In the genomic region with DNA sequence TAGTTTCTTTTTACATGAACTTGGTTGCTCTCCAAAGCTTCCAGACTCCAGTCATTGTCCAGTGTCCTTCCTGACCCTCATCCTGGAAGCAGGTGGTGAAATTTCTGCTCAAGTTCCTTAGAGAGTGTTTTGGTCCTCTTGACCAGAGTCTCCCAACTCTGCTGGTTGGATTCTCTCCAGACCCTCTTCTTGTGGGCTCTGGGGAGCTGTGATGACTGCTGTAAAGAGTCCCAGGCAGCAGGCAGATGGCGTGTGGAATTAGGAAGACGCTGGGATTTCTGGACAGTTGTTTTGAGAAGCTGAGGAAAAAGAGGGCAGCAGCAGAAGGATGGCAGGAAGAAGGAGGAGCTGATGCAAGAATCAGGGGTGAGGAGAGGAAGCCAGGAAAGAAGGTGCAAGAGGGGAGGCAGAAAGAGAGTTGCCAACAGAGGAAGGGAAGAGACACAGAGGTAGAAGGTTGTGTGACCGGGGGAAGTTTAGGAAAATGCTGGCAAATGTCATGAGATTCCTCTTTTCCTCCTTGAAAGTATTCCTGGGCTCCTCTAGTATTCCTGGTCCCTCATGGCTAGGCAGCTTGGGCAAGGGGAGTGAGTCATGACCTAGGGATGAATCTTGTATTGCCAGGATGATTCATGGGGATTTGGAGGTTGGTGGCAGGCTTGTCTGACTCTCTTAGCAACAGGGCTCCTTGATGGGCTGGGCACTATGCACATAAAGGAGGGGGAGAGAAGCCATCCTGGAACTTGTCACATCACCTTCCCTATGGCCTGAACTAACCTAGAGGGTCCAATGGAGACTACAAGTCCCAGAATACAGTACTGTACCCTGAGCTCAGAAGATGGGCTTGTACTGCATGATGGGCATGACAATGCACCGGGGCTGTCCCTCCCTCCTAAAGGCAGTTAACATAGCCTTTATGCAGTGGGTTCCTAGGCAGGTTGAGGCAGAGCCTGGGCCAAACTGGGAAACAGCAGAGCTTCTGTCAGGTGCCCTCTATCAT, we compare ENCODE assay signal across 13 cellular contexts. TPM values are rescaled to one million over a fixed set of nuclear protein-coding genes. Genes with fewer than 3 reads are reported as not detected.
DNase-seq lines count a peak whose midpoint lies in the region; ATAC-seq, FAIRE-seq and TF ChIP-seq lines count a peak whose summit lies in the region.
"Had no signal": no experiment of that assay in that cellular context is flagged by ENCODE, and none has a peak within 500 bp of the region (broad histone marks: within the 10 kb centered on the region; RNA-seq: fewer than 3 reads in every experiment).

No MANE protein-coding gene starts in this region.

- no peaks in the 10 kb centered on the region for H3K9me3 ChIP-seq in A549
- H3K9me3 ChIP-seq: BLaER1, tibial artery had no signal

- ATAC-seq in A549 = peak; percentile 82 to 84
- peak; percentile 67 for ATAC-seq in foreskin keratinocyte
- ATAC-seq in HG03520 (IDR thresholded peaks at IDR 0.05; ENCODE audit: unreplicated experiment) = no peak

- no peak for TF ChIP-seq EP300 in A549 (IDR thresholded peaks at IDR 0.05)

- FAIRE-seq in A549 (lab: Jason Lieb, UNC) = peak; percentile 74

- DNase-seq in A549 (ENCODE audit: low read depth in 1 of 2, low spot score in 1 of 2) = peak; percentile 78 to 97
- peak; percentile 71 for DNase-seq in H7
- DNase-seq in RWPE1 (ENCODE audit: low spot score) = peak; percentile 90
- DNase-seq in foreskin keratinocyte = peak; percentile 44 to 79
- DNase-seq in epidermal melanocyte (ENCODE audit: insufficient read length, low spot score) = no peak
- no peak for DNase-seq in activated CD4-positive, alpha-beta T cell treated with anti-CD3 and anti-CD28 coated beads for 48 hours
- no peak for DNase-seq in activated naive CD4-positive, alpha-beta T cell (lab: John Stamatoyannopoulos, UW)
- DNase-seq: T-helper 2 cell, tibial artery had no signal

- peak overlapping the region; percentile 57 for H3K4me2 ChIP-seq in A549
- H3K4me2 ChIP-seq: BLaER1 had no signal

- 17% methylated on average over 4 of the region's 4 CpGs for WGBS in A549 (ENCODE audit: missing lambda C conversion rate)

- H3K27me3 ChIP-seq in H7 (ENCODE audit: control insufficient read depth, insufficient read depth, low read length) (peaks cover 25% of the 10 kb centered on the region), foreskin keratinocyte (peaks cover 93% of the 10 kb centered on the region)

- H3K4me3 ChIP-seq in A549 (no peak overlapping the region), H7 (ENCODE audit: insufficient read depth, low read depth, low read length) (no peak overlapping the region)
- H3K4me3 ChIP-seq: BLaER1, cardiac muscle cell, tibial artery had no signal

- H3K4me1 ChIP-seq in A549 (peaks cover 31% of the 10 kb centered on the region), foreskin keratinocyte (no peaks in the 10 kb centered on the region)

- CTCF ChIA-PET in A549 (lab: Yijun Ruan, JAX) = interaction anchor here (0.6 to 4.3 kb wide), 16 partner anchors 14 to 109 kb away, joined by 3 to 34 read pairs (median 4); no protein-coding TSS in a partner anchor
- CTCF ChIA-PET in RWPE1 (lab: Yijun Ruan, JAX) = no interaction called here

- no peak for TF ChIP-seq POLR2A in A549 (IDR thresholded peaks at IDR 0.05; ENCODE audit: low read length)

- no peak for TF ChIP-seq CTCF in A549 (IDR thresholded peaks at IDR 0.05)
- no peak for TF ChIP-seq CTCF in RWPE1 (conservative IDR thresholded peaks at IDR 0.05; ENCODE audit: low read depth)
- TF ChIP-seq CTCF in foreskin keratinocyte (conservative IDR thresholded peaks at IDR 0.05) = no peak

- peak overlapping the region in 1 of 2 experiments; percentile 57; a peak in 3 of 6 replicates for H3K27ac ChIP-seq in A549
- H3K27ac ChIP-seq in RWPE1 = no peak overlapping the region
- no peak overlapping the region for H3K27ac ChIP-seq in foreskin keratinocyte
- H3K27ac ChIP-seq: BLaER1, cardiac muscle cell, tibial artery had no signal

- no peaks in the 10 kb centered on the region for H3K36me3 ChIP-seq in H7 (replicated peaks; ENCODE audit: control insufficient read depth, insufficient read depth, low read length)
- H3K36me3 ChIP-seq: BLaER1, cardiac muscle cell, tibial artery had no signal

- TF ChIP-seq RAD21 in A549 (conservative IDR thresholded peaks at IDR 0.05 in 1 of 2, IDR thresholded peaks at IDR 0.05 in 1 of 2) = no peak

- POLR2A ChIA-PET in A549 (lab: Yijun Ruan, JAX) (no interaction called here), RWPE1 (lab: Yijun Ruan, JAX; ENCODE audit: low non-redundant PET) (no interaction called here)

TF ChIP-seq in A549, 52 proteins besides CTCF, POLR2A, EP300 and RAD21:
- no peak; the same call in 1 of the 2 replicates for TF ChIP-seq RFX5 (IDR thresholded peaks at IDR 0.05)
- TF ChIP-seq CEBPB (IDR thresholded peaks at IDR 0.05) = 0 out of 4 replicates have a peak, but pooled peaks of 1 of the 2 experiments have one; percentile 41
- no peak for TF ChIP-seq ZFP36 (IDR thresholded peaks at IDR 0.05; ENCODE audit: borderline replicate concordance, partially characterized antibody)
- no peak for TF ChIP-seq MYC (IDR thresholded peaks at IDR 0.05; ENCODE audit: borderline replicate concordance, low read length)
- TF ChIP-seq JUNB (IDR thresholded peaks at IDR 0.05) = peak; percentile 33; the same call in 1 of the 2 replicates
- peak; percentile 77 for TF ChIP-seq FOSL2 (IDR thresholded peaks at IDR 0.05)
- TF ChIP-seq FOSL2 (CRISPR knock-in tag; IDR thresholded peaks at IDR 0.05) = peak; percentile 92
- TF ChIP-seq RNF2 (IDR thresholded peaks at IDR 0.05; ENCODE audit: borderline replicate concordance, low read depth) = no peak
- TF ChIP-seq RCOR1 (IDR thresholded peaks at IDR 0.05; ENCODE audit: low read depth, low read length) = no peak
- no peak for TF ChIP-seq PHF8 (IDR thresholded peaks at IDR 0.05; ENCODE audit: borderline replicate concordance, low read depth)

RNA-seq across cellular contexts. Expression of a gene that starts 1.9 kb away (rescaled TPM):
- polyA plus RNA-seq in A549 (2011; rRNA removed) (not detected in 2 replicates), A549 (2017; fragmentation: RNase III; extraction: RNeasy Plus Mini Kit Qiagen cat#74134 plus additional on column Dnase treatment) (not detected in 3 replicates), foreskin keratinocyte (not detected in 2 replicates)
- not detected in 2 replicates for polyA plus RNA-seq in A549 (2012; cell fraction: cytosol; rRNA removed)
- polyA plus RNA-seq in A549 (2012; cell fraction: nucleus; rRNA removed) = 0.06 TPM in 1 of 2 replicates, not detected in the other
- polyA minus RNA-seq in A549 (2011; rRNA and poly(A)+ RNA removed) = not detected in 2 replicates
- 0.37 and 0.83 TPM in 2 replicates for total RNA-seq in H7 (2014; rRNA removed; shearing (Covaris generic))
- not detected in 2 replicates for total RNA-seq in foreskin keratinocyte
- total RNA-seq: lower leg skin had no signal

RNA-seq across cellular contexts. Expression of a gene that starts 35.2 kb away (rescaled TPM):
- polyA plus RNA-seq in A549 (2011; rRNA removed) (0.94 and 1.4 TPM in 2 replicates), A549 (2017; fragmentation: RNase III; extraction: RNeasy Plus Mini Kit Qiagen cat#74134 plus additional on column Dnase treatment) (0.28 to 0.49 TPM (median 0.39 TPM) in 3 replicates), foreskin keratinocyte (not detected in 2 replicates)
- polyA plus RNA-seq in A549 (2012; cell fraction: cytosol; rRNA removed) = 0.17 and 0.18 TPM in 2 replicates
- 0.38 and 0.73 TPM in 2 replicates for polyA plus RNA-seq in A549 (2012; cell fraction: nucleus; rRNA removed)
- polyA minus RNA-seq in A549 (2011; rRNA and poly(A)+ RNA removed) = 8.7 and 12.4 TPM in 2 replicates
- 17.4 and 26.4 TPM in 2 replicates for total RNA-seq in H7 (2014; rRNA removed; shearing (Covaris generic))
- total RNA-seq in foreskin keratinocyte = 0.25 TPM in 1 of 2 replicates, not detected in the other

RNA-seq across cellular contexts. Expression of a gene that starts 56.4 kb away (rescaled TPM):
- polyA plus RNA-seq in A549 (2011; rRNA removed) (25.3 and 29.3 TPM in 2 replicates), A549 (2017; fragmentation: RNase III; extraction: RNeasy Plus Mini Kit Qiagen cat#74134 plus additional on column Dnase treatment) (28.0 to 31.9 TPM (median 29.9 TPM) in 3 replicates), foreskin keratinocyte (9.7 and 12.0 TPM in 2 replicates)
- polyA plus RNA-seq in A549 (2012; cell fraction: cytosol; rRNA removed) = 39.7 and 44.0 TPM in 2 replicates
- polyA plus RNA-seq in A549 (2012; cell fraction: nucleus; rRNA removed) = 71.3 and 74.1 TPM in 2 replicates
- 57.4 and 69.0 TPM in 2 replicates for polyA minus RNA-seq in A549 (2011; rRNA and poly(A)+ RNA removed)
- 53.2 and 56.6 TPM in 2 replicates for total RNA-seq in H7 (2014; rRNA removed; shearing (Covaris generic))
- 19.4 and 23.5 TPM in 2 replicates for total RNA-seq in foreskin keratinocyte

Comparison
In these comparisons a context has a peak if more than half of its experiments do, and no peak if none do; other contexts are left out.
1. DNase-seq: peak in A549 (2 of 2), H7 (single experiment), RWPE1 (single experiment) and foreskin keratinocyte (2 of 2); none in epidermal melanocyte (single experiment), activated CD4-positive, alpha-beta T cell treated with anti-CD3 and anti-CD28 coated beads for 48 hours (single experiment) and activated naive CD4-positive, alpha-beta T cell (0 of 4).
2. RNA of a gene that starts 35.2 kb away (total RNA-seq): 17.4 to 26.4 TPM in H7; 0.25 TPM in foreskin keratinocyte; every median in the first group is over 10 times any median in the second.